Comparison of ENCODE assay signal across 8 cellular contexts in genomic region chr6:13711726-13712484, GRCh38. TPM values are rescaled to one million over a fixed set of nuclear protein-coding genes. Genes with fewer than 3 reads are reported as not detected.
DNase-seq lines count a peak whose midpoint lies in the region; ATAC-seq and TF ChIP-seq lines count a peak whose summit lies in the region.

TSS of gene RANBP9 (minus strand) at chr6:13711835. CDS start at chr6:13711505, 330 bp downstream.

- no peaks in the 10 kb centered on the region for H3K27me3 ChIP-seq in liver (ENCODE audit: control insufficient read depth in 4 of 4, insufficient read depth in 4 of 4, low read length in 3 of 4)

- under 1% methylated on average over 101 of the region's 102 CpGs for WGBS in liver

- no peak for TF ChIP-seq CTCF in liver (IDR thresholded peaks at IDR 0.05; ENCODE audit: low read depth, low read length, missing input control)

- H3K36me3 ChIP-seq in liver (ENCODE audit: control insufficient read depth in 4 of 4, insufficient read depth in 3 of 4, low read depth in 1 of 4, low read length in 3 of 4): no peaks in the 10 kb centered on the region

- peak within 1 kb of the TSS; percentile 74 to 95 (median 91) for H3K4me3 ChIP-seq in liver (ENCODE audit: low read depth in 1 of 3, low read length in 3 of 3)

- H3K27ac ChIP-seq in liver (ENCODE audit: low read depth in 1 of 2, low read length in 2 of 2): peak within 1 kb of the TSS; percentile 84 to 90

- H3K4me1 ChIP-seq in liver (ENCODE audit: control insufficient read depth in 4 of 4, insufficient read depth in 4 of 4, low read length in 3 of 4): peaks cover 5 to 22% (median 9%) of the 10 kb centered on the region in 4 donors

- H3K9ac ChIP-seq in liver (ENCODE audit: low read depth in 1 of 2, low read length in 2 of 2): peak within 1 kb of the TSS; percentile 44 to 94

- ATAC-seq in GM19328 (IDR thresholded peaks at IDR 0.05; ENCODE audit: unreplicated experiment): peak; percentile 75
- peak; percentile 55 for ATAC-seq in HG03469 (IDR thresholded peaks at IDR 0.05; ENCODE audit: unreplicated experiment)

- peak in 1 of 2 donors; percentile 52 for TF ChIP-seq RAD21 in liver (IDR thresholded peaks at IDR 0.05)

- H3K9me3 ChIP-seq in liver (ENCODE audit: control insufficient read depth in 4 of 4, low read length in 3 of 4): no peaks in the 10 kb centered on the region

- DNase-seq in C1 segment of cervical spinal cord (lab: John Stamatoyannopoulos, UW) (peak; percentile 47 to 90 (median 82)), NCI-H526 treated with DMSO at 0.1 percent for 48 hours (lab: John Stamatoyannopoulos, UW) (peak; percentile 72), dermis blood vessel endothelial cell (peak; percentile 90)
- DNase-seq in activated CD4-positive, alpha-beta T cell treated with anti-CD3 and anti-CD28 coated beads, Interleukin-2, amount 50 U/mL, for 4 hours: peak; percentile 81 to 87
- DNase-seq in stimulated activated CD4-positive, alpha-beta T cell treated with anti-CD3 and anti-CD28 coated beads, Interleukin-4, amount 100 ng/mL, for 24 hours: peak; percentile 84

TF ChIP-seq in liver, 16 proteins besides CTCF, POLR2A, EP300 and RAD21:
- no peak for TF ChIP-seq HNF4G (IDR thresholded peaks at IDR 0.05)
- TF ChIP-seq TAF1 (conservative IDR thresholded peaks at IDR 0.05): peak; percentile 40
- no peak for TF ChIP-seq JUND (IDR thresholded peaks at IDR 0.05)
- TF ChIP-seq RXRA (IDR thresholded peaks at IDR 0.05): no peak
- TF ChIP-seq FOXA2 (IDR thresholded peaks at IDR 0.05): no peak
- no peak for TF ChIP-seq NR2F2 (IDR thresholded peaks at IDR 0.05)
- no peak for TF ChIP-seq ZBTB33 (IDR thresholded peaks at IDR 0.05)
- TF ChIP-seq EGR1 (IDR thresholded peaks at IDR 0.05; ENCODE audit: low read depth in 2 of 2): no peak
- peak; percentile 38 for TF ChIP-seq SP1 (IDR thresholded peaks at IDR 0.05)
- peak; percentile 15 for TF ChIP-seq REST (IDR thresholded peaks at IDR 0.05)
- TF ChIP-seq MAX (IDR thresholded peaks at IDR 0.05): no peak
- TF ChIP-seq HNF4A (conservative IDR thresholded peaks at IDR 0.05): no peak
- TF ChIP-seq ATF3 (IDR thresholded peaks at IDR 0.05): no peak
TF ChIP-seq in liver: peak in this region for 3.

RNA-seq across cellular contexts. Expression of gene RANBP9, which starts in this region (rescaled TPM):
- 23.3 and 62.5 TPM in 2 replicates for total RNA-seq in dermis blood vessel endothelial cell
- 10 to 100 TPM; 18.6 to 25.2 TPM for total RNA-seq in liver
- polyA plus RNA-seq in liver: 1 to 10 TPM; 5.8 to 9.7 TPM

Comparison
In these comparisons a context has a peak if more than half of its experiments do, and no peak if none do; other contexts are left out.
1. Peak in every context shown above with its lines: DNase-seq, ATAC-seq, H3K4me3 ChIP-seq and H3K27ac ChIP-seq.